ENCODE assay signal across 3 cellular contexts in genomic region chr11:3230636-3231549, GRCh38.
TF ChIP-seq lines count a peak whose summit lies in the region.

No MANE protein-coding gene starts in this region.

TF ChIP-seq in SK-N-SH, 30 proteins besides CTCF, POLR2A, EP300 and RAD21:
- TF ChIP-seq IRF3 (IDR thresholded peaks at IDR 0.05; ENCODE audit: low read depth, low read length) (no peak), NRF1 (IDR thresholded peaks at IDR 0.05; ENCODE audit: low read depth, low read length) (no peak), TCF12 (IDR thresholded peaks at IDR 0.05) (no peak), MAX (IDR thresholded peaks at IDR 0.05; ENCODE audit: low read depth) (no peak), FOXM1 (IDR thresholded peaks at IDR 0.05; ENCODE audit: low read depth) (no peak), TEAD4 (IDR thresholded peaks at IDR 0.05; ENCODE audit: borderline replicate concordance, insufficient read depth) (no peak), SMC3 (IDR thresholded peaks at IDR 0.05; ENCODE audit: low read depth, low read length) (no peak), RCOR1 (IDR thresholded peaks at IDR 0.05; ENCODE audit: low read length) (no peak)

TF ChIP-seq in SK-N-SH treated with all-trans-retinoic acid at 6 μM for 48 hours, 23 proteins besides CTCF, POLR2A, EP300 and RAD21:
- TF ChIP-seq TSHZ2 (CRISPR knock-in tag; IDR thresholded peaks at IDR 0.05) (no peak), ISL1 (CRISPR knock-in tag; IDR thresholded peaks at IDR 0.05) (no peak), ZNF70 (CRISPR knock-in tag; IDR thresholded peaks at IDR 0.05) (no peak), ZFP3 (CRISPR knock-in tag; IDR thresholded peaks at IDR 0.05) (no peak), CSDC2 (CRISPR knock-in tag; IDR thresholded peaks at IDR 0.05) (no peak), PPARA (CRISPR knock-in tag; IDR thresholded peaks at IDR 0.05; ENCODE audit: borderline replicate concordance) (no peak), SNAI2 (CRISPR knock-in tag; IDR thresholded peaks at IDR 0.05) (no peak), TCF4 (CRISPR knock-in tag; IDR thresholded peaks at IDR 0.05; ENCODE audit: borderline replicate concordance) (no peak), CSRNP3 (CRISPR knock-in tag; IDR thresholded peaks at IDR 0.05) (no peak), GLIS3 (CRISPR knock-in tag; IDR thresholded peaks at IDR 0.05) (no peak), ZFP30 (CRISPR knock-in tag; IDR thresholded peaks at IDR 0.05) (no peak), TOX (CRISPR knock-in tag; IDR thresholded peaks at IDR 0.05; ENCODE audit: borderline replicate concordance) (no peak), CREB5 (CRISPR knock-in tag; IDR thresholded peaks at IDR 0.05; ENCODE audit: low read depth) (no peak), BACH2 (CRISPR knock-in tag; IDR thresholded peaks at IDR 0.05; ENCODE audit: borderline replicate concordance) (no peak), POU6F1 (CRISPR knock-in tag; IDR thresholded peaks at IDR 0.05; ENCODE audit: borderline replicate concordance, low read depth) (no peak), PATZ1 (CRISPR knock-in tag; IDR thresholded peaks at IDR 0.05; ENCODE audit: borderline replicate concordance) (no peak), ZNF8 (CRISPR knock-in tag; IDR thresholded peaks at IDR 0.05) (no peak), ZNF565 (CRISPR knock-in tag; conservative IDR thresholded peaks at IDR 0.05; ENCODE audit: low read depth) (no peak), RARB (CRISPR knock-in tag; IDR thresholded peaks at IDR 0.05) (no peak)

TF ChIP-seq in K562, 482 proteins besides CTCF, POLR2A, EP300 and RAD21:
- TF ChIP-seq CCAR2 (IDR thresholded peaks at IDR 0.05; ENCODE audit: low read depth, low read length) (no peak), TARDBP (IDR thresholded peaks at IDR 0.05) (no peak), CCNT2 (IDR thresholded peaks at IDR 0.05; ENCODE audit: borderline replicate concordance, extremely low read depth, insufficient read length, low read depth, low read length) (no peak), HDGF (IDR thresholded peaks at IDR 0.05) (0 out of 2 replicates have a peak, but pooled peaks have one; percentile 12)
TF ChIP-seq in K562: peak in this region for 1.
